ENCODE assay signal across 8 cellular contexts in the genomic region with DNA sequence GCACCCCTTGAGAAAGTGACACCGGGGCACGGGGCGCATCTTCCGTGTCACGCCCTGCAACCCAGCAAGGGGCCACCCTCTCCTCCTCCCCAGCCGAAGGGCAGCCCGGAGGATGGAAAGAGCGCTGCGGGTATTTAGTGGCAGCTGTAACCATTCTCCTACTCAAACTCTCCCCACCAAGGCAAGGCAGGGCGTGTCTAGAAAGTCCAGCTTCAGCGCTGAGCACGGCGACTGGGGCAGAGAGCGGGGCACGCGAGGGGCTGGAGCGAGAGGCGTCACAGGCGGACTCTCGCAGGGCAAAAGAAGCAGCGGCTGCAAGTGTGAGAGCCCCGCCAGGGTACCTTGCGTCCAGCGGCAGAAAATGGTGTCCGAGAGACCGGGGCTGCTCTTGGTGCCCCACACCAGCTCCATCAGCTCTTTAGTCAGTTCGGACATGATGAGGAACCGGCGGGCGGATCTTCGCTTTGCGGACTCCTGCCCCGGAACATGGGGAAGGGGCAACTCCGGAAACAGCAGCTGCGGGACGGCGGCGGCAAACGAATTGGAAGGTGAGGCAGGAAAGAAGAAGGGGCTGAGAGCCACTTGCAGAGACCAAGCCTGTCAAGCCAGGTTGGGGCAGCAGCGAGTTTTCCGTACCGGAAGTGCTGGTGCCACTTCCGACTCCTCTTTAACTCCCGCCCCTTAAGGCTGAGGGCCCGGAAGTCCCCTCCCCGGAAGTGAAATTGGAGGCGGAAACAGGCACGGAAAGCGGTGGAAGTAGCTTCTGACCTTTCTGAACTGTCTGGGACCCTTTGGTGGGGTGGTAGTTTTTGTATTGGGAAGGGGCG. TPM values are rescaled to one million over a fixed set of nuclear protein-coding genes. Genes with fewer than 3 reads are reported as not detected.
DNase-seq lines count a peak whose midpoint lies in the region; ATAC-seq and TF ChIP-seq lines count a peak whose summit lies in the region.

TSS of gene MINDY3 (minus strand) at position 643 of the 827 bp plus-strand sequence. CDS start at position 435, 208 bp downstream.

- TF ChIP-seq CTCF in RWPE1 (conservative IDR thresholded peaks at IDR 0.05; ENCODE audit: low read depth) (no peak), fibroblast of pulmonary artery (IDR thresholded peaks at IDR 0.05; ENCODE audit: low read length, missing control alignments) (no peak)

- H3K4me3 ChIP-seq in fibroblast of pulmonary artery (replicated peaks; ENCODE audit: low read depth, low read length) = peak within 1 kb of the TSS; percentile 93

- peaks cover 18% of the 10 kb centered on the region for H3K4me1 Mint-ChIP-seq in activated T-helper 17 cell treated with anti-CD3 and anti-CD28 coated beads, Interleukin-2, amount 50 U/mL, for 72 hours
- peaks cover 25 to 31% of the 10 kb centered on the region in 2 donors for H3K4me1 Mint-ChIP-seq in natural killer cell treated with Interleukin-12 subunit alpha and Interleukin-12 subunit beta and Interleukin-15 and Interleukin-18, amount 100 ng/mL, for 72 hours (ENCODE audit: low read depth in 2 of 2)

- ATAC-seq in GM21717 (IDR thresholded peaks at IDR 0.05; ENCODE audit: unreplicated experiment) = peak; percentile 95
- ATAC-seq in activated T-helper 17 cell treated with anti-CD3 and anti-CD28 coated beads, Interleukin-2, amount 50 U/mL, for 72 hours (replicated peaks) = peak; percentile 97
- ATAC-seq in natural killer cell treated with Interleukin-12 subunit alpha and Interleukin-12 subunit beta and Interleukin-15 and Interleukin-18, amount 100 ng/mL, for 72 hours = peak; percentile 96 to 97

- peaks cover 17% of the 10 kb centered on the region for H3K27me3 Mint-ChIP-seq in activated T-helper 17 cell treated with anti-CD3 and anti-CD28 coated beads, Interleukin-2, amount 50 U/mL, for 72 hours
- H3K27me3 Mint-ChIP-seq in natural killer cell treated with Interleukin-12 subunit alpha and Interleukin-12 subunit beta and Interleukin-15 and Interleukin-18, amount 100 ng/mL, for 72 hours = peaks cover 13 to 20% of the 10 kb centered on the region in 2 donors

- H3K4me3 Mint-ChIP-seq in activated T-helper 17 cell treated with anti-CD3 and anti-CD28 coated beads, Interleukin-2, amount 50 U/mL, for 72 hours = peak within 1 kb of the TSS; percentile 96
- peak within 1 kb of the TSS; percentile 91 for H3K4me3 Mint-ChIP-seq in natural killer cell treated with Interleukin-12 subunit alpha and Interleukin-12 subunit beta and Interleukin-15 and Interleukin-18, amount 100 ng/mL, for 72 hours

- H3K27ac ChIP-seq in RWPE1 = peak within 1 kb of the TSS; percentile 80

- peaks cover 28% of the 10 kb centered on the region for H3K36me3 Mint-ChIP-seq in activated T-helper 17 cell treated with anti-CD3 and anti-CD28 coated beads, Interleukin-2, amount 50 U/mL, for 72 hours (ENCODE audit: low read depth)
- H3K36me3 Mint-ChIP-seq in natural killer cell treated with Interleukin-12 subunit alpha and Interleukin-12 subunit beta and Interleukin-15 and Interleukin-18, amount 100 ng/mL, for 72 hours = peaks cover 4% of the 10 kb centered on the region

- CTCF ChIA-PET in RWPE1 (lab: Yijun Ruan, JAX) = interaction anchor here (0.6 kb wide), 1 partner anchor 678 kb away, joined by 3 read pairs; no protein-coding TSS in a partner anchor

- H3K9me3 Mint-ChIP-seq in activated T-helper 17 cell treated with anti-CD3 and anti-CD28 coated beads, Interleukin-2, amount 50 U/mL, for 72 hours = no peaks in the 10 kb centered on the region
- peaks cover 3% of the 10 kb centered on the region for H3K9me3 Mint-ChIP-seq in natural killer cell treated with Interleukin-12 subunit alpha and Interleukin-12 subunit beta and Interleukin-15 and Interleukin-18, amount 100 ng/mL, for 72 hours

- DNase-seq in DMS79 treated with DMSO at 0.1 percent for 48 hours (lab: John Stamatoyannopoulos, UW) = peak; percentile 34
- peak; percentile 90 for DNase-seq in KBM-7
- peak; percentile 73 for DNase-seq in RWPE1 (ENCODE audit: low spot score)
- peak; percentile 80 for DNase-seq in fibroblast of pulmonary artery (ENCODE audit: low read depth)
- peak; percentile 88 for DNase-seq in natural killer cell treated with Interleukin-12 subunit alpha and Interleukin-12 subunit beta and Interleukin-15 and Interleukin-18, amount 100 ng/mL, for 72 hours (ENCODE audit: low spot score)
- DNase-seq in stimulated activated naive CD4-positive, alpha-beta T cell treated with Interleukin-2 at 50 U/mL for 16 hours (lab: John Stamatoyannopoulos, UW) = peak; percentile 78

- H3K27ac Mint-ChIP-seq in activated T-helper 17 cell treated with anti-CD3 and anti-CD28 coated beads, Interleukin-2, amount 50 U/mL, for 72 hours = peak within 1 kb of the TSS; percentile 93
- peak within 1 kb of the TSS; percentile 92 to 98 for H3K27ac Mint-ChIP-seq in natural killer cell treated with Interleukin-12 subunit alpha and Interleukin-12 subunit beta and Interleukin-15 and Interleukin-18, amount 100 ng/mL, for 72 hours

- POLR2A ChIA-PET in RWPE1 (lab: Yijun Ruan, JAX; ENCODE audit: low non-redundant PET) = no interaction called here

- in situ Hi-C loops in KBM-7 (cut with MboI; ENCODE audit: low pct_unique_long_range_greater_than_20kb, low sequenced_read_pairs) = no loop called here

RNA-seq across cellular contexts. Expression of gene MINDY3, which starts in this region (rescaled TPM):
- 10 to 100 TPM; 22.0 to 23.2 TPM for total RNA-seq in activated T-helper 17 cell treated with anti-CD3 and anti-CD28 coated beads, Interleukin-2, amount 50 U/mL, for 72 hours
- total RNA-seq in natural killer cell treated with Interleukin-12 subunit alpha and Interleukin-12 subunit beta and Interleukin-15 and Interleukin-18, amount 100 ng/mL, for 72 hours = 10 to 100 TPM; 25.9 to 34.2 TPM

Comparison
In these comparisons a context has a peak if more than half of its experiments do, and no peak if none do; other contexts are left out.
1. Peak in every context shown above with its lines: DNase-seq, ATAC-seq, H3K4me3 ChIP-seq and H3K27ac ChIP-seq.
2. DNase-seq: peak in every context shown above with its lines; median percentile 90 in KBM-7; 88 in natural killer cell treated with Interleukin-12 subunit alpha and Interleukin-12 subunit beta and Interleukin-15 and Interleukin-18, amount 100 ng/mL, for 72 hours; 80 in fibroblast of pulmonary artery; 78 in stimulated activated naive CD4-positive, alpha-beta T cell treated with Interleukin-2 at 50 U/mL for 16 hours; 73 in RWPE1; 34 in DMS79 treated with DMSO at 0.1 percent for 48 hours.